In the genomic region with DNA sequence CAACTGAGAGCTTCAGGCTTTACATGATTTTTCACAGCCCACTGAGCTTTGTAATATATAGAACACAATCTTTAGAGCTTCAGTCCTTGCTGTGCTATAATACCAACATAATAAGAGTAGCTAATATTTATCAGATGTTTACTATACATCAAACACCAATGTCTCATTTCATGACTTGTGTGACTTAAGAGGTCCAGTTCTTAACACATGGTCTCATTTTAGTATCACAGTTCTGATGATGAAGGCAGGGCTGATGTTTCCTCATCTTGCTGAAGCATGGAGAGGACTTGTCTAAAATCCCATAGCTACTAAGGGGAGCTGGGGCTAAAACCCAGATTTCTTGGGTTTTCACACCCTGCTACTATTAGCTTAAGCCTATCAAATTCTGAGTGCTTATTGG, we compare ENCODE assay signal across 17 cellular contexts. TPM values are rescaled to one million over a fixed set of nuclear protein-coding genes. Genes with fewer than 3 reads are reported as not detected.
DNase-seq lines count a peak whose midpoint lies in the region; ATAC-seq, FAIRE-seq and TF ChIP-seq lines count a peak whose summit lies in the region.
"Had no signal": no experiment of that assay in that cellular context is flagged by ENCODE, and none has a peak within 500 bp of the region (broad histone marks: within the 10 kb centered on the region; RNA-seq: fewer than 3 reads in every experiment).

No MANE protein-coding gene starts in this region.

- H3K36me3 Mint-ChIP-seq in activated CD4-positive, alpha-beta T cell treated with anti-CD3 and anti-CD28 coated beads for 36 hours (ENCODE audit: low read depth) = peaks cover 36% of the 10 kb centered on the region
- peaks cover 50% of the 10 kb centered on the region for H3K36me3 Mint-ChIP-seq in CD8-positive, alpha-beta T cell
- peaks cover 10% of the 10 kb centered on the region for H3K36me3 Mint-ChIP-seq in activated naive CD8-positive, alpha-beta T cell
- peaks cover 0 to 9% (median 4%) of the 10 kb centered on the region in 3 donors for H3K36me3 Mint-ChIP-seq in immature natural killer cell

- no peaks in the 10 kb centered on the region for H3K9me3 Mint-ChIP-seq in activated CD4-positive, alpha-beta T cell treated with anti-CD3 and anti-CD28 coated beads for 36 hours (ENCODE audit: low read depth)
- no peaks in the 10 kb centered on the region for H3K9me3 Mint-ChIP-seq in CD8-positive, alpha-beta T cell
- H3K9me3 Mint-ChIP-seq in activated naive CD8-positive, alpha-beta T cell (ENCODE audit: low read depth) = no peaks in the 10 kb centered on the region
- no peaks in the 10 kb centered on the region for H3K9me3 Mint-ChIP-seq in immature natural killer cell

- no peaks in the 10 kb centered on the region for H3K27me3 Mint-ChIP-seq in activated CD4-positive, alpha-beta T cell treated with anti-CD3 and anti-CD28 coated beads for 36 hours
- no peaks in the 10 kb centered on the region for H3K27me3 Mint-ChIP-seq in CD8-positive, alpha-beta T cell (ENCODE audit: low read depth)
- H3K27me3 Mint-ChIP-seq in activated naive CD8-positive, alpha-beta T cell = no peaks in the 10 kb centered on the region
- peaks cover 0 to 2% (median 0%) of the 10 kb centered on the region in 3 donors for H3K27me3 Mint-ChIP-seq in immature natural killer cell (ENCODE audit: low read depth in 3 of 3)

- no peaks in the 10 kb centered on the region for H3K9me3 ChIP-seq in CD8-positive, alpha-beta T cell (ENCODE audit: low read length)
- H3K9me3 ChIP-seq in kidney (ENCODE audit: control insufficient read depth in 1 of 2, low read length in 2 of 2) = no peaks in the 10 kb centered on the region
- no peaks in the 10 kb centered on the region for H3K9me3 ChIP-seq in heart right ventricle
- H3K9me3 ChIP-seq: Peyer's patch had no signal

- no peaks in the 10 kb centered on the region for H3K36me3 ChIP-seq in CD8-positive, alpha-beta T cell (ENCODE audit: insufficient read depth, low read length)
- H3K36me3 ChIP-seq in kidney (ENCODE audit: control insufficient read depth in 1 of 2, insufficient read depth in 2 of 2, low read length in 2 of 2) (peaks cover 0 to 2% of the 10 kb centered on the region in 2 donors), heart right ventricle (peaks cover 0 to 36% (median 0%) of the 10 kb centered on the region in 9 donors)
- H3K36me3 ChIP-seq: Peyer's patch had no signal

- FAIRE-seq in kidney (lab: Jason Lieb, UNC) = no peak
- FAIRE-seq: A204.1, HTR-8/SVneo had no signal

- H3K4me1 ChIP-seq in CD8-positive, alpha-beta T cell (ENCODE audit: insufficient read depth, low read length) = peaks cover 44% of the 10 kb centered on the region
- H3K4me1 ChIP-seq in kidney (ENCODE audit: control insufficient read depth in 1 of 2, insufficient read depth in 1 of 2, low read depth in 1 of 2, low read length in 2 of 2) = peaks cover 14 to 15% of the 10 kb centered on the region in 2 donors
- peaks cover 0 to 73% (median 54%) of the 10 kb centered on the region in 9 donors for H3K4me1 ChIP-seq in heart right ventricle

- H3K4me3 Mint-ChIP-seq in activated CD4-positive, alpha-beta T cell treated with anti-CD3 and anti-CD28 coated beads for 36 hours = peak overlapping the region; percentile 37
- peak overlapping the region; percentile 9 for H3K4me3 Mint-ChIP-seq in CD8-positive, alpha-beta T cell
- no peak overlapping the region for H3K4me3 Mint-ChIP-seq in activated naive CD8-positive, alpha-beta T cell
- no peak overlapping the region for H3K4me3 Mint-ChIP-seq in immature natural killer cell

- H3K4me3 ChIP-seq in CD8-positive, alpha-beta T cell (ENCODE audit: low read depth, low read length) = no peak overlapping the region
- H3K4me3 ChIP-seq in kidney (ENCODE audit: low read length in 2 of 2) (no peak overlapping the region), heart right ventricle (no peak overlapping the region)
- H3K4me3 ChIP-seq: Peyer's patch had no signal

- ATAC-seq in activated CD4-positive, alpha-beta T cell treated with anti-CD3 and anti-CD28 coated beads for 36 hours = peak; percentile 11
- no peak for ATAC-seq in CD8-positive, alpha-beta T cell
- ATAC-seq in HG02973 (IDR thresholded peaks at IDR 0.05; ENCODE audit: unreplicated experiment) (no peak), heart right ventricle (no peak)
- ATAC-seq: HCT116 had no signal

- CTCF ChIA-PET in activated CD4-positive, alpha-beta T cell treated with anti-CD3 and anti-CD28 coated beads for 36 hours (lab: Charles Lee) = interaction anchor here (1.2 to 2.2 kb wide), 5 partner anchors 8 to 46 kb away, joined by 3 to 17 read pairs (median 5); no protein-coding TSS in a partner anchor
- CTCF ChIA-PET in CD8-positive, alpha-beta T cell (lab: Charles Lee) = interaction anchor here (0.8 to 1.6 kb wide), 2 partner anchors 12 to 519 kb away, joined by 3 to 8 read pairs; no protein-coding TSS in a partner anchor

- H3K4me1 Mint-ChIP-seq in activated CD4-positive, alpha-beta T cell treated with anti-CD3 and anti-CD28 coated beads for 36 hours = peaks cover 56% of the 10 kb centered on the region
- peaks cover 82% of the 10 kb centered on the region for H3K4me1 Mint-ChIP-seq in CD8-positive, alpha-beta T cell (ENCODE audit: low read depth)
- H3K4me1 Mint-ChIP-seq in activated naive CD8-positive, alpha-beta T cell (ENCODE audit: low read depth) = peaks cover 73% of the 10 kb centered on the region
- H3K4me1 Mint-ChIP-seq in immature natural killer cell = peaks cover 31 to 39% of the 10 kb centered on the region in 2 donors

- H3K27ac ChIP-seq in CD8-positive, alpha-beta T cell (ENCODE audit: low read depth, low read length) = no peak overlapping the region
- H3K27ac ChIP-seq in kidney (ENCODE audit: low read depth in 2 of 2, low read length in 2 of 2) (peak overlapping the region; percentile 45 to 66), heart right ventricle (no peak overlapping the region)
- H3K27ac ChIP-seq: Peyer's patch had no signal

- intact Hi-C loops in activated CD4-positive, alpha-beta T cell treated with anti-CD3 and anti-CD28 coated beads for 36 hours (cut with DNase I, micrococcal nuclease) = loop anchor here in 1 of 2 experiments (10.0 kb wide), 1 partner anchor 686 kb away; no protein-coding TSS in a partner anchor
- intact Hi-C loops in CD8-positive, alpha-beta T cell (cut with DNase I, micrococcal nuclease) = no loop called here
- intact Hi-C loops in kidney (cut with DNase I) = no loop called here
- intact Hi-C loops in heart right ventricle (cut with DNase I) = no loop called here

- no peak for TF ChIP-seq CTCF in CD8-positive, alpha-beta T cell (IDR thresholded peaks at IDR 0.05)
- no peak for TF ChIP-seq CTCF in kidney (IDR thresholded peaks at IDR 0.05; ENCODE audit: borderline replicate concordance, extremely low read depth, insufficient read depth)
- TF ChIP-seq CTCF in heart right ventricle (IDR thresholded peaks at IDR 0.05) = no peak

- H3K27me3 ChIP-seq in CD8-positive, alpha-beta T cell (ENCODE audit: insufficient read depth, low read length) = no peaks in the 10 kb centered on the region
- H3K27me3 ChIP-seq in heart right ventricle = no peaks in the 10 kb centered on the region
- H3K27me3 ChIP-seq: Peyer's patch had no signal

- POLR2A ChIA-PET in activated CD4-positive, alpha-beta T cell treated with anti-CD3 and anti-CD28 coated beads for 36 hours (lab: Charles Lee) = interaction anchor here (0.9 kb wide), 1 partner anchor 205 kb away, joined by 3 read pairs; no protein-coding TSS in a partner anchor
- POLR2A ChIA-PET in CD8-positive, alpha-beta T cell (lab: Charles Lee) = interaction anchor here (1.0 kb wide), 1 partner anchor 196 kb away, joined by 5 read pairs; no protein-coding TSS in a partner anchor

- H3K9ac ChIP-seq in kidney (ENCODE audit: low read length in 2 of 2) = no peak overlapping the region

- DNase-seq in activated CD4-positive, alpha-beta T cell treated with anti-CD3 and anti-CD28 coated beads for 36 hours = no peak
- DNase-seq in activated CD4-positive, alpha-beta T cell treated with anti-CD3 and anti-CD28 coated beads, Interleukin-2, amount 50 U/mL, for 4 hours = no peak
- DNase-seq in CD8-positive, alpha-beta T cell = no peak
- DNase-seq in kidney (no peak), immature natural killer cell (no peak), heart right ventricle (no peak)
- DNase-seq: C1 segment of cervical spinal cord, NCI-H146, NCI-H2081 treated with DMSO at 0.1 percent for 48 hours, NCI-H524, Peyer's patch, SHP77 had no signal

- peak overlapping the region; percentile 79 for H3K27ac Mint-ChIP-seq in activated CD4-positive, alpha-beta T cell treated with anti-CD3 and anti-CD28 coated beads for 36 hours
- H3K27ac Mint-ChIP-seq in CD8-positive, alpha-beta T cell = peak overlapping the region; percentile 69
- peak overlapping the region; percentile 46 for H3K27ac Mint-ChIP-seq in activated naive CD8-positive, alpha-beta T cell
- H3K27ac Mint-ChIP-seq in immature natural killer cell = no peak overlapping the region

RNA-seq across cellular contexts. Expression of a gene that starts 5.5 kb away (rescaled TPM):
- 10 to 100 TPM; 57.3 to 64.8 TPM for total RNA-seq in activated CD4-positive, alpha-beta T cell treated with anti-CD3 and anti-CD28 coated beads for 36 hours
- 10 to 100 TPM; 32.9 to 35.0 TPM for total RNA-seq in CD8-positive, alpha-beta T cell
- total RNA-seq in kidney (61.0 TPM), heart right ventricle (100 to 1,000 TPM in 1 of 10 donors, 10 to 100 TPM in 9; 39.4 to 100 (median 71.6) TPM)
- polyA plus RNA-seq in kidney (ENCODE audit: insufficient read depth, low read depth, low replicate concordance) (7.6 TPM), immature natural killer cell (10 to 100 TPM in 1 of 3 donors, 1 to 10 TPM in 2; 5.0 to 15.3 (median 6.5) TPM), heart right ventricle (10 to 100 TPM in 1 of 2 donors, 1 to 10 TPM in 1; 5.2 to 13.0 TPM)

Comparison
In these comparisons a context has a peak if more than half of its experiments do, and no peak if none do; other contexts are left out.
1. H3K27ac Mint-ChIP-seq: peak in activated CD4-positive, alpha-beta T cell treated with anti-CD3 and anti-CD28 coated beads for 36 hours (single experiment), CD8-positive, alpha-beta T cell (single experiment) and activated naive CD8-positive, alpha-beta T cell (single experiment); none in immature natural killer cell (0 of 6).
2. H3K4me3 Mint-ChIP-seq: peak in activated CD4-positive, alpha-beta T cell treated with anti-CD3 and anti-CD28 coated beads for 36 hours (single experiment) and CD8-positive, alpha-beta T cell (single experiment); none in activated naive CD8-positive, alpha-beta T cell (single experiment) and immature natural killer cell (0 of 5).
3. H3K27ac ChIP-seq: peak in kidney (2 of 2); none in CD8-positive, alpha-beta T cell (single experiment) and heart right ventricle (0 of 10).